Comparison of ENCODE assay signal across 9 cellular contexts in genomic region chr10:102153093-102153620, GRCh38. TPM values are rescaled to one million over a fixed set of nuclear protein-coding genes. Genes with fewer than 3 reads are reported as not detected.
A peak's percentile ranks its signal among the peaks of the same experiment; 100 is the strongest.
DNase-seq lines count a peak whose midpoint lies in the region; ATAC-seq, FAIRE-seq and TF ChIP-seq lines count a peak whose summit lies in the region.
"Had no signal": no experiment of that assay in that cellular context is flagged by ENCODE, and none has a peak within 500 bp of the region (broad histone marks: within the 10 kb centered on the region; RNA-seq: fewer than 3 reads in every experiment).

No MANE protein-coding gene starts in this region.

- FAIRE-seq in K562 (lab: Jason Lieb, UNC) (no peak), urothelium cell line (lab: Jason Lieb, UNC) (no peak)

- in situ Hi-C loops in K562 (cut with MboI): no loop called here

- WGBS in heart left ventricle, 4 donors: 37 to 42% (median 39%) methylated on average over 5 of the region's 5 CpGs
- WGBS in K562 (ENCODE audit: insufficient coverage, low coverage, missing lambda C conversion rate): 0% methylated on average over 4 of the region's 5 CpGs

- peaks cover 6% of the 10 kb centered on the region for H4K20me1 ChIP-seq in K562 (replicated peaks; ENCODE audit: control insufficient read depth, insufficient read depth, low read length)

- H3K4me3 ChIP-seq in heart left ventricle: peak overlapping the region; percentile 55 to 91 (median 82)
- peak overlapping the region; percentile 97 for H3K4me3 ChIP-seq in K562
- peak overlapping the region; percentile 82 to 97 for H3K4me3 ChIP-seq in uterus

- no peaks in the 10 kb centered on the region for H3K9me1 ChIP-seq in K562 (ENCODE audit: control insufficient read depth, insufficient read depth, low read length)

- H3K79me2 ChIP-seq in K562 (ENCODE audit: control insufficient read depth, insufficient read depth, low read length): peaks cover 60% of the 10 kb centered on the region

- peaks cover 22% of the 10 kb centered on the region for H3K36me3 Mint-ChIP-seq in memory B cell

- no peaks in the 10 kb centered on the region for H3K9me3 ChIP-seq in heart left ventricle
- no peaks in the 10 kb centered on the region for H3K9me3 ChIP-seq in K562 (replicated peaks; ENCODE audit: control insufficient read depth, insufficient read depth, low read depth, low read length)
- no peaks in the 10 kb centered on the region for H3K9me3 ChIP-seq in uterus

- no peak for TF ChIP-seq RAD21 in K562 (CRISPR knock-in tag; conservative IDR thresholded peaks at IDR 0.05 in 1 of 2, IDR thresholded peaks at IDR 0.05 in 1 of 2)

- BruUV-seq in K562 (replicated peaks; lab: Mats Ljungman, UMichigan): no TSS peak

- no peak for ATAC-seq in heart left ventricle
- ATAC-seq in Right ventricle myocardium inferior: no peak
- no peak for ATAC-seq in K562
- no peak for ATAC-seq in memory B cell (ENCODE audit: low read depth)
- ATAC-seq in esophagus mucosa: no peak

- TF ChIP-seq POLR2A in heart left ventricle (IDR thresholded peaks at IDR 0.05) (no peak), K562 (conservative IDR thresholded peaks at IDR 0.05) (no peak), uterus (IDR thresholded peaks at IDR 0.05) (no peak)

- H3K27ac Mint-ChIP-seq in memory B cell: peak overlapping the region; percentile 98

- TF ChIP-seq CTCF in heart left ventricle (IDR thresholded peaks at IDR 0.05) (no peak), K562 (IDR thresholded peaks at IDR 0.05 in 2 of 3, conservative IDR thresholded peaks at IDR 0.05 in 1 of 3; ENCODE audit: insufficient read depth in 2 of 3, low read depth in 1 of 3, low read length in 3 of 3) (no peak), uterus (IDR thresholded peaks at IDR 0.05) (no peak)

- peak overlapping the region; percentile 97 for H3K4me2 ChIP-seq in K562 (ENCODE audit: insufficient read depth, low read length)

- H3K4me1 ChIP-seq in heart left ventricle (peaks cover 4 to 42% (median 15%) of the 10 kb centered on the region in 12 donors), K562 (replicated peaks in 1 of 2; ENCODE audit: control insufficient read depth in 2 of 2, insufficient read depth in 2 of 2, low read length in 2 of 2) (peaks cover 10 to 20% of the 10 kb centered on the region in 2 experiments; a peak in 4 of 5 replicates), uterus (peaks cover 0 to 5% of the 10 kb centered on the region in 2 donors)

- peak overlapping the region; percentile 98 to 100 for H3K9ac ChIP-seq in K562 (ENCODE audit: insufficient read depth in 1 of 2, low read depth in 2 of 2, low read length in 2 of 2)

- CTCF ChIA-PET in K562 (lab: Yijun Ruan, JAX; ENCODE audit: low intra/inter-chr PET ratio): no interaction called here

- H2AFZ ChIP-seq in K562 (ENCODE audit: low read depth, low read length): no peak overlapping the region

- no peaks in the 10 kb centered on the region for H3K27me3 Mint-ChIP-seq in memory B cell

- POLR2A ChIA-PET in K562 (lab: Yijun Ruan, JAX): interaction anchor here (0.6 to 9.9 kb wide), 5 partner anchors 10 to 320 kb away, joined by 3 to 92 read pairs (median 4); no protein-coding TSS in a partner anchor

- peaks cover 3 to 61% (median 54%) of the 10 kb centered on the region in 9 donors for H3K36me3 ChIP-seq in heart left ventricle
- peaks cover 78% of the 10 kb centered on the region for H3K36me3 ChIP-seq in K562 (ENCODE audit: control insufficient read depth, insufficient read depth, low read length)
- H3K36me3 ChIP-seq in uterus: peaks cover 0 to 2% of the 10 kb centered on the region in 2 donors

- H3K27ac ChIP-seq in heart left ventricle (peak overlapping the region in 8 of 12 donors; percentile 85 to 92 (median 88)), K562 (ENCODE audit: extremely low read depth, low read depth, low read length) (peak overlapping the region; percentile 97), uterus (peak overlapping the region; percentile 89)

- H3K27me3 ChIP-seq in heart left ventricle (no peaks in the 10 kb centered on the region), K562 (ENCODE audit: control insufficient read depth in 2 of 2, insufficient read depth in 2 of 2, low read length in 2 of 2) (no peaks in the 10 kb centered on the region), uterus (no peaks in the 10 kb centered on the region)

- peaks cover 25% of the 10 kb centered on the region for H3K4me1 Mint-ChIP-seq in memory B cell

- peak overlapping the region; percentile 94 for H3K4me3 Mint-ChIP-seq in memory B cell

- no peak for TF ChIP-seq EP300 in K562 (IDR thresholded peaks at IDR 0.05; ENCODE audit: low read length)

- no peaks in the 10 kb centered on the region for H3K9me3 Mint-ChIP-seq in memory B cell

- DNase-seq in heart left ventricle (no peak), Right ventricle myocardium inferior (ENCODE audit: missing footprints) (no peak), K562 (ENCODE audit: extremely low read depth in 1 of 4, low spot score in 3 of 4) (no peak), memory B cell (ENCODE audit: low spot score in 2 of 2) (no peak), uterus (no peak), NCI-H2081 (lab: John Stamatoyannopoulos, UW) (no peak), urothelium cell line (ENCODE audit: low spot score) (no peak)
- DNase-seq: NCI-H526 treated with DMSO at 0.1 percent for 48 hours had no signal

- intact Hi-C loops in heart left ventricle (cut with DNase I) (loop anchor here in 2 of 10 donors (2.0 kb wide), 1 partner anchor 20 kb away; the partner anchor contains the start of gene PPRC1 (in 2 of the 2)), Right ventricle myocardium inferior (cut with DNase I) (no loop called here), K562 (cut with micrococcal nuclease) (no loop called here), uterus (cut with DNase I; ENCODE audit: low total_unique reads) (no loop called here)

RNA-seq across cellular contexts. Expression of gene NOLC1, which starts 1.0 kb away (rescaled TPM):
- 10 to 100 TPM; 24.0 to 67.5 (median 29.0) TPM for total RNA-seq in heart left ventricle
- 10 to 100 TPM; 10.1 to 37.5 TPM for polyA plus RNA-seq in heart left ventricle
- total RNA-seq in Right ventricle myocardium inferior: 25.8 TPM
- total RNA-seq in K562 (2011; cell fraction: chromatin; rRNA removed; ENCODE audit: low replicate concordance): 57.7 and 71.1 TPM in 2 replicates
- total RNA-seq in K562 (2011; cell fraction: nucleolus; rRNA removed): 38.7 and 40.0 TPM in 2 replicates
- 43.8 and 54.6 TPM in 2 replicates for total RNA-seq in K562 (2011; cell fraction: nucleoplasm; rRNA removed)
- 165 TPM in 2 replicates for total RNA-seq in K562 (2014; rRNA removed)
- 134 and 144 TPM in 2 replicates for total RNA-seq in K562 (2014; rRNA removed; fragmentation: Illumina TruSeq; extraction: Trizol)
- 130 and 142 TPM in 2 replicates for total RNA-seq in K562 (2015; rRNA removed; fragmentation: Illumina TruSeq; extraction: Trizol)
- total RNA-seq in K562 (2021): 153 and 170 TPM in 2 replicates
- polyA plus RNA-seq in K562 (2011; rRNA removed): 133 and 201 TPM in 2 replicates
- 89.5 and 95.0 TPM in 2 replicates for polyA plus RNA-seq in K562 (2011; cell fraction: cytosol; rRNA removed)
- polyA plus RNA-seq in K562 (2011; cell fraction: nucleus; rRNA removed): 69.8 and 74.0 TPM in 2 replicates
- polyA plus RNA-seq in K562 (2012): 61.8 and 129 TPM in 2 replicates
- polyA plus RNA-seq in K562 (2014; fragmentation: Illumina TruSeq; extraction: Trizol): 262 and 310 TPM in 2 replicates
- 100 to 1,000 TPM; 102 to 165 TPM for polyA plus RNA-seq in K562 (2014; fragmentation: Nextera tagmentation; extraction: Ambion mirVana)
- 158 and 169 TPM in 2 replicates for polyA plus RNA-seq in K562 (2014; rRNA removed)
- polyA minus RNA-seq in K562 (2011; rRNA and poly(A)+ RNA removed): 205 and 242 TPM in 2 replicates
- polyA minus RNA-seq in K562 (2011; cell fraction: cytosol; rRNA and poly(A)+ RNA removed): 72.9 and 103 TPM in 2 replicates
- 13.9 and 24.5 TPM in 2 replicates for polyA minus RNA-seq in K562 (2011; cell fraction: nucleus; rRNA and poly(A)+ RNA removed)
- total RNA-seq in uterus: 10 to 100 TPM; 15.4 to 54.0 (median 27.4) TPM
- total RNA-seq in esophagus mucosa: 57.5 TPM

RNA-seq across cellular contexts. Expression of gene PPRC1, which starts 20.3 kb away (rescaled TPM):
- 10 to 100 TPM in 8 of 9 donors, 1 to 10 TPM in 1; 10.0 to 21.5 (median 14.9) TPM for total RNA-seq in heart left ventricle
- 10 to 100 TPM; 10.7 to 17.9 TPM for polyA plus RNA-seq in heart left ventricle
- total RNA-seq in Right ventricle myocardium inferior: 14.3 TPM
- 77.8 and 159 TPM in 2 replicates for total RNA-seq in K562 (2011; cell fraction: chromatin; rRNA removed; ENCODE audit: low replicate concordance)
- 67.4 and 76.5 TPM in 2 replicates for total RNA-seq in K562 (2011; cell fraction: nucleolus; rRNA removed)
- total RNA-seq in K562 (2011; cell fraction: nucleoplasm; rRNA removed): 77.6 and 87.0 TPM in 2 replicates
- 11.8 and 16.8 TPM in 2 replicates for total RNA-seq in K562 (2014; rRNA removed)
- 13.4 and 16.2 TPM in 2 replicates for total RNA-seq in K562 (2014; rRNA removed; fragmentation: Illumina TruSeq; extraction: Trizol)
- total RNA-seq in K562 (2015; rRNA removed; fragmentation: Illumina TruSeq; extraction: Trizol): 16.2 and 17.0 TPM in 2 replicates
- total RNA-seq in K562 (2021): 43.1 and 44.0 TPM in 2 replicates
- 13.6 and 21.6 TPM in 2 replicates for polyA plus RNA-seq in K562 (2011; rRNA removed)
- polyA plus RNA-seq in K562 (2011; cell fraction: cytosol; rRNA removed): 13.9 and 15.5 TPM in 2 replicates
- polyA plus RNA-seq in K562 (2011; cell fraction: nucleus; rRNA removed): 46.7 and 61.2 TPM in 2 replicates
- 19.6 and 31.0 TPM in 2 replicates for polyA plus RNA-seq in K562 (2012)
- 44.0 and 47.1 TPM in 2 replicates for polyA plus RNA-seq in K562 (2014; fragmentation: Illumina TruSeq; extraction: Trizol)
- 1 to 10 TPM; 8.5 to 9.0 TPM for polyA plus RNA-seq in K562 (2014; fragmentation: Nextera tagmentation; extraction: Ambion mirVana)
- 24.1 and 27.4 TPM in 2 replicates for polyA plus RNA-seq in K562 (2014; rRNA removed)
- polyA minus RNA-seq in K562 (2011; rRNA and poly(A)+ RNA removed): 25.9 and 29.7 TPM in 2 replicates
- 27.4 and 28.0 TPM in 2 replicates for polyA minus RNA-seq in K562 (2011; cell fraction: cytosol; rRNA and poly(A)+ RNA removed)
- 22.3 and 23.7 TPM in 2 replicates for polyA minus RNA-seq in K562 (2011; cell fraction: nucleus; rRNA and poly(A)+ RNA removed)
- 10 to 100 TPM in 3 of 4 donors, 1 to 10 TPM in 1; 1.8 to 58.2 (median 15.5) TPM for total RNA-seq in uterus
- 27.4 TPM for total RNA-seq in esophagus mucosa

RNA-seq across cellular contexts. Expression of gene LDB1, which starts 33.0 kb away (rescaled TPM):
- total RNA-seq in heart left ventricle (10 to 100 TPM; 38.7 to 63.2 (median 53.5) TPM), Right ventricle myocardium inferior (56.5 TPM), K562 (2014; rRNA removed) (73.2 and 86.2 TPM in 2 replicates), K562 (2014; rRNA removed; fragmentation: Illumina TruSeq; extraction: Trizol) (46.5 and 57.1 TPM in 2 replicates), K562 (2015; rRNA removed; fragmentation: Illumina TruSeq; extraction: Trizol) (105 and 107 TPM in 2 replicates), K562 (2021) (120 and 136 TPM in 2 replicates), uterus (100 to 1,000 TPM in 1 of 4 donors, 10 to 100 TPM in 3; 17.4 to 121 (median 43.8) TPM), esophagus mucosa (28.9 TPM)
- polyA plus RNA-seq in heart left ventricle (10 to 100 TPM; 29.5 to 39.4 TPM), K562 (2011; rRNA removed) (137 and 167 TPM in 2 replicates), K562 (2014; fragmentation: Illumina TruSeq; extraction: Trizol) (133 and 137 TPM in 2 replicates), K562 (2014; fragmentation: Nextera tagmentation; extraction: Ambion mirVana) (1 to 10 TPM; 1.9 TPM), K562 (2014; rRNA removed) (111 and 117 TPM in 2 replicates)
- total RNA-seq in K562 (2011; cell fraction: chromatin; rRNA removed; ENCODE audit: low replicate concordance): 255 and 520 TPM in 2 replicates
- 309 and 317 TPM in 2 replicates for total RNA-seq in K562 (2011; cell fraction: nucleolus; rRNA removed)
- total RNA-seq in K562 (2011; cell fraction: nucleoplasm; rRNA removed): 210 and 273 TPM in 2 replicates
- 165 and 219 TPM in 2 replicates for polyA plus RNA-seq in K562 (2011; cell fraction: cytosol; rRNA removed)
- polyA plus RNA-seq in K562 (2011; cell fraction: nucleus; rRNA removed): 807 and 1,010 TPM in 2 replicates
- polyA plus RNA-seq in K562 (2012): 90.4 and 133 TPM in 2 replicates
- polyA minus RNA-seq in K562 (2011; rRNA and poly(A)+ RNA removed): 102 and 187 TPM in 2 replicates
- polyA minus RNA-seq in K562 (2011; cell fraction: cytosol; rRNA and poly(A)+ RNA removed): 80.4 and 97.7 TPM in 2 replicates
- 105 and 141 TPM in 2 replicates for polyA minus RNA-seq in K562 (2011; cell fraction: nucleus; rRNA and poly(A)+ RNA removed)
